18 cellular contexts compared by ENCODE assay signal in the genomic region with DNA sequence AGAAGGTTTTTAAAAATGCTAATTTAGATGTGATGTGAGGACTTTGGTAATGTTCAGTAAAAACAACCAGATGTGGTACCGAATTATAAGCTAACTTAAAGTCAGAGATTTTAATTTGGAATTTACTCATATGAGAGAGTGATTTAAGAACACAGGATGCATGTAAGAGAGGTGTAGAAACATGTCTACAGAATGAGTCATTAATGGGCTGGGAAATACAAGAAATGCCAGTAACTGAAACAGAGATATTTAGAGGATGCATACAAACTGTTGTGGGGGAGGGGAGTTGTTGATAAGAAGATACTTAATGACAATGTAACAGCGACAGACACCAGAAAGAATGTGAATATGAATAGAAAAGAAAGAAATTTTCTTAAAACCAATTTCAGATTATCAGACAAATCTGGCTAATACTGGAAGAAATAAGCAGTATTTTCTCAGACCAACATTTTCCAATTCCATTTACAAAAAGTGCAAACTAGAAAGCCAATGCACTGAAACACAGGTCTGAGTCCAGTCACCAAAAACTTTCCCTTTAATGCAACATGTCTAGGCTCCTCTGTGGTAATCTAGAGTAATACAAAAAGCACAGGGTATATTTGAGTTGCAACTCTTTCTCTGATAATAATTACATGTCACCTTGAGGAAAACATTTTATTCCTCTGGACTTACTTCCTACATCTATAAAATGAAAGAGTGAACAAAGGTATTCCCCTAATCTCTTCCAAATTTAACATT.
DNase-seq lines count a peak whose midpoint lies in the region; ATAC-seq and TF ChIP-seq lines count a peak whose summit lies in the region.
"Had no signal": no experiment of that assay in that cellular context is flagged by ENCODE, and none has a peak within 500 bp of the region (broad histone marks: within the 10 kb centered on the region; RNA-seq: fewer than 3 reads in every experiment).

No MANE protein-coding gene starts in this region.

- H2AFZ ChIP-seq in ACC112 (ENCODE audit: low read length, unreplicated experiment), result no peak overlapping the region
- H2AFZ ChIP-seq in OCI-LY7 (ENCODE audit: low read length), result no peak overlapping the region

- H3K27ac ChIP-seq in ACC112 (ENCODE audit: low read depth, low read length) (peak overlapping the region; percentile 70), OCI-LY7 (ENCODE audit: low read depth, low read length, poor library complexity, severe bottlenecking) (peak overlapping the region; percentile 25), epithelial cell of prostate (peak overlapping the region; percentile 87), endodermal cell (ENCODE audit: low read depth, low read length) (no peak overlapping the region)
- H3K27ac ChIP-seq: C4-2B, upper lobe of left lung had no signal

- no peak overlapping the region for H3K4me2 ChIP-seq in OCI-LY7 (ENCODE audit: low read length)

- no peak overlapping the region for H3K27ac Mint-ChIP-seq in endodermal cell
- H3K27ac Mint-ChIP-seq: activated naive CD4-positive, alpha-beta T cell treated with anti-CD3 and anti-CD28 coated beads, Interleukin-2, amount 10 ng/mL, durations not matched to agents 7 days and 5 days; naive B cell; T-helper 2 cell treated with Interferon-gamma antibody and Interleukin-4, amounts not matched to agents 5 μg/mL and 100 μg/mL, for 36 hours had no signal

- POLR2A ChIA-PET in OCI-LY7 (lab: Charles Lee), result interaction anchor here (0.6 to 0.7 kb wide), 2 partner anchors 14 to 1074 kb away, joined by 3 to 4 read pairs; no protein-coding TSS in a partner anchor

- H3K9me2 ChIP-seq in OCI-LY7 (ENCODE audit: insufficient read depth, low read length), result no peaks in the 10 kb centered on the region

- H3K36me3 Mint-ChIP-seq in endodermal cell (ENCODE audit: low read depth), result no peaks in the 10 kb centered on the region
- H3K36me3 Mint-ChIP-seq: naive B cell had no signal

- H3K36me3 ChIP-seq in ACC112 (ENCODE audit: insufficient read depth, low read length) (peaks cover 4% of the 10 kb centered on the region; the same call in 1 of the 2 replicates), OCI-LY7 (ENCODE audit: insufficient read depth, low read length) (peaks cover 55% of the 10 kb centered on the region), endodermal cell (ENCODE audit: control insufficient read depth, insufficient read depth, low read length) (peaks cover 15% of the 10 kb centered on the region)
- H3K36me3 ChIP-seq: upper lobe of left lung had no signal

- H3K4me3 ChIP-seq in ACC112 (ENCODE audit: low read depth, low read length), result peak overlapping the region; percentile 35; the same call in 1 of the 2 replicates
- H3K4me3 ChIP-seq in OCI-LY7 (ENCODE audit: low read depth, low read length, poor library complexity, severe bottlenecking), result no peak overlapping the region
- no peak overlapping the region for H3K4me3 ChIP-seq in endodermal cell (ENCODE audit: low read length)
- H3K4me3 ChIP-seq: left lung, upper lobe of left lung had no signal

- H3K9ac ChIP-seq in endodermal cell (ENCODE audit: extremely low read depth, low read length, poor library complexity, severe bottlenecking), result no peak overlapping the region

- H3K4me1 ChIP-seq in ACC112 (ENCODE audit: control insufficient read depth, insufficient read depth, low read length, unreplicated experiment), result peaks cover 29% of the 10 kb centered on the region
- H3K4me1 ChIP-seq in OCI-LY7 (ENCODE audit: insufficient read depth, low read length, poor library complexity, severe bottlenecking), result peaks cover 32% of the 10 kb centered on the region
- no peaks in the 10 kb centered on the region for H3K4me1 ChIP-seq in endodermal cell (ENCODE audit: control insufficient read depth, insufficient read depth, low read length)

- no peaks in the 10 kb centered on the region for H4K20me1 ChIP-seq in OCI-LY7 (ENCODE audit: insufficient read depth, low read length)

- no peaks in the 10 kb centered on the region for H3K27me3 Mint-ChIP-seq in endodermal cell (ENCODE audit: insufficient read depth)
- H3K27me3 Mint-ChIP-seq: activated naive CD4-positive, alpha-beta T cell treated with anti-CD3 and anti-CD28 coated beads, Interleukin-2, amount 10 ng/mL, durations not matched to agents 7 days and 5 days; naive B cell had no signal

- ATAC-seq in HG03139 (IDR thresholded peaks at IDR 0.05; ENCODE audit: unreplicated experiment), result no peak
- ATAC-seq in GM18858 (IDR thresholded peaks at IDR 0.05; ENCODE audit: unreplicated experiment), result no peak
- ATAC-seq: left lung had no signal

- H3K4me3 Mint-ChIP-seq in endodermal cell, result no peak overlapping the region
- H3K4me3 Mint-ChIP-seq: activated naive CD4-positive, alpha-beta T cell treated with anti-CD3 and anti-CD28 coated beads, Interleukin-2, amount 10 ng/mL, durations not matched to agents 7 days and 5 days; naive B cell; T-helper 2 cell treated with Interferon-gamma antibody and Interleukin-4, amounts not matched to agents 5 μg/mL and 100 μg/mL, for 36 hours had no signal

- H3K79me2 ChIP-seq in ACC112 (ENCODE audit: control insufficient read depth, insufficient read depth, low read length, unreplicated experiment) (no peaks in the 10 kb centered on the region), OCI-LY7 (ENCODE audit: insufficient read depth, low read depth, low read length) (no peaks in the 10 kb centered on the region)

- no peaks in the 10 kb centered on the region for H3K9me3 Mint-ChIP-seq in endodermal cell
- H3K9me3 Mint-ChIP-seq: activated naive CD4-positive, alpha-beta T cell treated with anti-CD3 and anti-CD28 coated beads, Interleukin-2, amount 10 ng/mL, durations not matched to agents 7 days and 5 days; naive B cell; T-helper 2 cell treated with Interferon-gamma antibody and Interleukin-4, amounts not matched to agents 5 μg/mL and 100 μg/mL, for 36 hours had no signal

- no peaks in the 10 kb centered on the region for H3K9me3 ChIP-seq in OCI-LY7 (ENCODE audit: low read length)
- H3K9me3 ChIP-seq in endodermal cell (ENCODE audit: control insufficient read depth, low read length), result no peaks in the 10 kb centered on the region
- H3K9me3 ChIP-seq: left lung, upper lobe of left lung had no signal

- peak; percentile 62 for DNase-seq in EL
- no peak for DNase-seq in OCI-LY7 (ENCODE audit: low spot score)
- DNase-seq in epithelial cell of prostate (ENCODE audit: low read depth, low spot score), result peak; percentile 40
- no peak for DNase-seq in NCI-H2107 (lab: John Stamatoyannopoulos, UW)
- DNase-seq in endodermal cell, result no peak
- DNase-seq: activated naive CD4-positive, alpha-beta T cell treated with anti-CD3 and anti-CD28 coated beads, Interleukin-2, amount 10 ng/mL, durations not matched to agents 7 days and 5 days; central memory CD4-positive, alpha-beta T cell; hippocampal formation; left lung; naive B cell; NCI-H1436 treated with DMSO at 0.1 percent for 48 hours; NCI-H748 treated with DMSO at 0.1 percent for 48 hours; upper lobe of left lung had no signal

- H3K4me1 Mint-ChIP-seq in endodermal cell, result no peaks in the 10 kb centered on the region

- CTCF ChIA-PET in OCI-LY7 (lab: Charles Lee; ENCODE audit: unreplicated experiment), result no interaction called here

- 80 to 93% methylated on average over 1 of the region's 2 CpGs for whole genome bisulfite sequencing in endodermal cell (ENCODE audit: insufficient coverage in 1 of 2, insufficient read length in 1 of 2), 2 experiments

- no peak for TF ChIP-seq CTCF in OCI-LY7 (conservative IDR thresholded peaks at IDR 0.05; ENCODE audit: low read length)
- TF ChIP-seq CTCF in endodermal cell (conservative IDR thresholded peaks at IDR 0.05), result no peak

- no TSS peak for BruUV-seq in OCI-LY7 (replicated peaks; lab: Mats Ljungman, UMichigan)

- intact Hi-C loops in OCI-LY7 (cut with micrococcal nuclease; ENCODE audit: unreplicated experiment), result loop anchor here (10.0 kb wide), 1 partner anchor 113 kb away; no protein-coding TSS in a partner anchor

- no peaks in the 10 kb centered on the region for H3K27me3 ChIP-seq in ACC112 (ENCODE audit: insufficient read depth, low read length)
- no peaks in the 10 kb centered on the region for H3K27me3 ChIP-seq in endodermal cell (ENCODE audit: control insufficient read depth, insufficient read depth, low read length, poor library complexity, severe bottlenecking)
- H3K27me3 ChIP-seq: left lung, upper lobe of left lung had no signal

Comparison
In these comparisons a context has a peak if more than half of its experiments do, and no peak if none do; other contexts are left out.
1. DNase-seq: peak in EL (single experiment) and epithelial cell of prostate (single experiment); none in OCI-LY7 (single experiment), NCI-H2107 (single experiment) and endodermal cell (single experiment).